ENCODE assay signal across 16 cellular contexts in the genomic region with DNA sequence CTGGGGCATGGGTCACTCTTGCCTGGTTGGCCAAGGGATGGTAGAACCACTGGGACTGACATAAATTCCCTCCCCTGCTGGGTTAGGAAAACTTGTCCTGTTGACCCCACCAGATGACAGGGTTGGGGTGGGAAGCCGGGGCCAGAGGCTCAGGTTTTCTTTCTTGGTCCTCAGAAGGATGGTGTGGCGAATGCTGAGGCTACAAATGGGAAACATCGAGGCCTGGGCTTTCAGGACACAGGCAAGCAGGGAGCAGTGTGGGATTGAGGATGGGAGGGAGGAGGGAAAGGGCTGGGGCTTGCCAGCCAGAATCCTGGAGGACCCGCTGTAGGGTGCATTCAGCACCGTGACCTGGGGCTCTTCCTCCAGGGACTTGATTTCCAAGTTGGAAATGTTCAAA. TPM values are rescaled to one million over a fixed set of nuclear protein-coding genes. Genes with fewer than 3 reads are reported as not detected.
DNase-seq lines count a peak whose midpoint lies in the region; ATAC-seq and TF ChIP-seq lines count a peak whose summit lies in the region.
"Had no signal": no experiment of that assay in that cellular context is flagged by ENCODE, and none has a peak within 500 bp of the region (broad histone marks: within the 10 kb centered on the region; RNA-seq: fewer than 3 reads in every experiment).

No MANE protein-coding gene starts in this region.

- intact Hi-C loops in posterior vena cava (cut with DNase I): no loop called here
- intact Hi-C loops in upper lobe of right lung (cut with DNase I): no loop called here
- intact Hi-C loops in CD8-positive, alpha-beta T cell (cut with DNase I, micrococcal nuclease): no loop called here

- H3K27me3 ChIP-seq in RWPE2 (ENCODE audit: insufficient read depth, poor library complexity, severe bottlenecking) (no peaks in the 10 kb centered on the region), mesenchymal stem cell (ENCODE audit: control insufficient read depth in 1 of 2, insufficient read depth in 1 of 2, low read length in 2 of 2) (peaks cover 0 to 4% of the 10 kb centered on the region in 2 experiments), upper lobe of right lung (no peaks in the 10 kb centered on the region)
- H3K27me3 ChIP-seq in CD8-positive, alpha-beta T cell (ENCODE audit: insufficient read depth, low read length): no peaks in the 10 kb centered on the region

- no peaks in the 10 kb centered on the region for H3K9me3 ChIP-seq in RWPE2 (ENCODE audit: severe bottlenecking)
- no peaks in the 10 kb centered on the region for H3K9me3 ChIP-seq in mesenchymal stem cell (ENCODE audit: control insufficient read depth, low read length)
- H3K9me3 ChIP-seq in upper lobe of right lung: no peaks in the 10 kb centered on the region
- no peaks in the 10 kb centered on the region for H3K9me3 ChIP-seq in CD8-positive, alpha-beta T cell (ENCODE audit: low read length)
- H3K9me3 ChIP-seq: BE2C had no signal

- no peak overlapping the region for H3K23ac ChIP-seq in mesenchymal stem cell (ENCODE audit: low read length in 2 of 2)

- H2BK15ac ChIP-seq in mesenchymal stem cell (ENCODE audit: low read depth, poor library complexity, severe bottlenecking): peak overlapping the region; percentile 52

- no peaks in the 10 kb centered on the region for H3K36me3 Mint-ChIP-seq in activated naive CD4-positive, alpha-beta T cell treated with anti-CD3 and anti-CD28 coated beads, Interleukin-2, amount 10 ng/mL, durations not matched to agents 7 days and 5 days
- H3K36me3 Mint-ChIP-seq in CD8-positive, alpha-beta T cell: no peaks in the 10 kb centered on the region
- no peaks in the 10 kb centered on the region for H3K36me3 Mint-ChIP-seq in activated T-cell treated with anti-CD3 and anti-CD28 coated beads, Interleukin-2, amount 50 U/mL, for 72 hours (ENCODE audit: insufficient read depth in 2 of 2)
- H3K36me3 Mint-ChIP-seq: CD14-positive monocyte; CD4-positive, alpha-beta memory T cell had no signal

- no peak overlapping the region for H3K4me3 ChIP-seq in RWPE2 (ENCODE audit: severe bottlenecking)
- H3K4me3 ChIP-seq in mesenchymal stem cell (ENCODE audit: insufficient read depth in 1 of 2, low read depth in 1 of 2, low read length in 2 of 2): no peak overlapping the region
- no peak overlapping the region for H3K4me3 ChIP-seq in upper lobe of right lung
- no peak overlapping the region for H3K4me3 ChIP-seq in CD8-positive, alpha-beta T cell (ENCODE audit: low read depth, low read length)
- H3K4me3 ChIP-seq: GM12878 had no signal

- no peaks in the 10 kb centered on the region for H3K9me3 Mint-ChIP-seq in activated naive CD4-positive, alpha-beta T cell treated with anti-CD3 and anti-CD28 coated beads, Interleukin-2, amount 10 ng/mL, durations not matched to agents 7 days and 5 days
- H3K9me3 Mint-ChIP-seq in CD8-positive, alpha-beta T cell: no peaks in the 10 kb centered on the region
- no peaks in the 10 kb centered on the region for H3K9me3 Mint-ChIP-seq in activated T-cell treated with anti-CD3 and anti-CD28 coated beads, Interleukin-2, amount 50 U/mL, for 72 hours
- H3K9me3 Mint-ChIP-seq: CD4-positive, alpha-beta memory T cell; H9 had no signal

- POLR2A ChIA-PET in CD8-positive, alpha-beta T cell (lab: Charles Lee): interaction anchor here (1.0 kb wide), 1 partner anchor 512 kb away, joined by 3 read pairs; no protein-coding TSS in a partner anchor

- H3K27me3 Mint-ChIP-seq in activated naive CD4-positive, alpha-beta T cell treated with anti-CD3 and anti-CD28 coated beads, Interleukin-2, amount 10 ng/mL, durations not matched to agents 7 days and 5 days: peaks cover 42% of the 10 kb centered on the region
- H3K27me3 Mint-ChIP-seq in CD8-positive, alpha-beta T cell (ENCODE audit: low read depth): peaks cover 9% of the 10 kb centered on the region
- H3K27me3 Mint-ChIP-seq in activated T-cell treated with anti-CD3 and anti-CD28 coated beads, Interleukin-2, amount 50 U/mL, for 72 hours (ENCODE audit: low read depth): peaks cover 21% of the 10 kb centered on the region

- no peak overlapping the region for H3K4me2 ChIP-seq in mesenchymal stem cell (ENCODE audit: low read length, poor library complexity, severe bottlenecking)

- WGBS in mesenchymal stem cell: 97% methylated on average over 5 of the region's 5 CpGs

- H4K91ac ChIP-seq in mesenchymal stem cell (ENCODE audit: low read length): no peak overlapping the region

- no peak overlapping the region for H4K8ac ChIP-seq in mesenchymal stem cell (ENCODE audit: low read length)

- H3K4ac ChIP-seq in mesenchymal stem cell (ENCODE audit: low read depth in 1 of 2, low read length in 2 of 2): no peak overlapping the region

- H3K27ac ChIP-seq in RWPE2 (ENCODE audit: poor library complexity, severe bottlenecking): no peak overlapping the region
- H3K27ac ChIP-seq in mesenchymal stem cell (ENCODE audit: low read length, poor library complexity, severe bottlenecking): no peak overlapping the region
- no peak overlapping the region for H3K27ac ChIP-seq in upper lobe of right lung
- no peak overlapping the region for H3K27ac ChIP-seq in CD8-positive, alpha-beta T cell (ENCODE audit: low read depth, low read length)

- H2AFZ ChIP-seq in mesenchymal stem cell (ENCODE audit: low read depth, low read length): no peak overlapping the region

- CTCF ChIA-PET in activated naive CD4-positive, alpha-beta T cell treated with anti-CD3 and anti-CD28 coated beads, Interleukin-2, amount 10 ng/mL, durations not matched to agents 7 days and 5 days (lab: Charles Lee): interaction anchor here (0.8 to 1.4 kb wide), 3 partner anchors 13 to 62 kb away, joined by 3 to 5 read pairs (median 3); a partner anchor contains a TSS
- CTCF ChIA-PET in CD8-positive, alpha-beta T cell (lab: Charles Lee): no interaction called here

- no peak overlapping the region for H2BK12ac ChIP-seq in mesenchymal stem cell (ENCODE audit: low read length in 2 of 2)

- ATAC-seq in RWPE2 (ENCODE audit: low read depth) (no peak), upper lobe of right lung (no peak)
- no peak for ATAC-seq in CD8-positive, alpha-beta T cell
- no peak for ATAC-seq in activated T-cell treated with anti-CD3 and anti-CD28 coated beads, Interleukin-2, amount 50 U/mL, for 72 hours (replicated peaks in 1 of 2)

- H2AK5ac ChIP-seq in mesenchymal stem cell (ENCODE audit: low read length, severe bottlenecking): no peak overlapping the region

- DNase-seq in RWPE2 (ENCODE audit: low spot score) (peak; percentile 13), mesenchymal stem cell (no peak), posterior vena cava (ENCODE audit: low spot score) (peak; percentile 26), upper lobe of right lung (peak; percentile 46), Kasumi-1 (lab: John Stamatoyannopoulos, UW) (no peak)
- no peak for DNase-seq in activated naive CD4-positive, alpha-beta T cell treated with anti-CD3 and anti-CD28 coated beads, Interleukin-2, amount 10 ng/mL, durations not matched to agents 7 days and 5 days
- no peak for DNase-seq in CD8-positive, alpha-beta T cell
- DNase-seq in activated T-cell treated with anti-CD3 and anti-CD28 coated beads, Interleukin-2, amount 50 U/mL, for 72 hours: no peak
- DNase-seq: ACHN; BE2C; Calu3; CD4-positive, alpha-beta memory T cell; DMS79 treated with DMSO at 0.1 percent for 48 hours had no signal

- no peak overlapping the region for H3K9ac ChIP-seq in mesenchymal stem cell (ENCODE audit: low read length)

- no peaks in the 10 kb centered on the region for H3K36me3 ChIP-seq in RWPE2 (ENCODE audit: low read depth)
- H3K36me3 ChIP-seq in mesenchymal stem cell (ENCODE audit: control insufficient read depth in 1 of 2, insufficient read depth in 2 of 2, low read depth in 1 of 2, low read length in 2 of 2): peaks cover 0 to 25% of the 10 kb centered on the region in 2 experiments
- H3K36me3 ChIP-seq in upper lobe of right lung: no peaks in the 10 kb centered on the region
- no peaks in the 10 kb centered on the region for H3K36me3 ChIP-seq in CD8-positive, alpha-beta T cell (ENCODE audit: insufficient read depth, low read length)
- H3K36me3 ChIP-seq: BE2C had no signal

- no peaks in the 10 kb centered on the region for H3K4me1 Mint-ChIP-seq in activated naive CD4-positive, alpha-beta T cell treated with anti-CD3 and anti-CD28 coated beads, Interleukin-2, amount 10 ng/mL, durations not matched to agents 7 days and 5 days
- H3K4me1 Mint-ChIP-seq in CD8-positive, alpha-beta T cell (ENCODE audit: low read depth): no peaks in the 10 kb centered on the region
- H3K4me1 Mint-ChIP-seq in activated T-cell treated with anti-CD3 and anti-CD28 coated beads, Interleukin-2, amount 50 U/mL, for 72 hours (ENCODE audit: low read depth): no peaks in the 10 kb centered on the region
- H3K4me1 Mint-ChIP-seq: CD4-positive, alpha-beta memory T cell had no signal

- H2BK5ac ChIP-seq in mesenchymal stem cell (ENCODE audit: low read depth, low read length, poor library complexity, severe bottlenecking): no peak overlapping the region

- TF ChIP-seq CTCF in RWPE2 (IDR thresholded peaks at IDR 0.05; ENCODE audit: poor library complexity, severe bottlenecking): no peak
- no peak for TF ChIP-seq CTCF in upper lobe of right lung (IDR thresholded peaks at IDR 0.05)
- no peak for TF ChIP-seq CTCF in CD8-positive, alpha-beta T cell (IDR thresholded peaks at IDR 0.05)

- no peaks in the 10 kb centered on the region for H3K79me1 ChIP-seq in mesenchymal stem cell (replicated peaks; ENCODE audit: low read length, poor library complexity, severe bottlenecking)

- no peak overlapping the region for H3K14ac ChIP-seq in mesenchymal stem cell (ENCODE audit: low read length in 2 of 2)

- no peak overlapping the region for H3K27ac Mint-ChIP-seq in activated naive CD4-positive, alpha-beta T cell treated with anti-CD3 and anti-CD28 coated beads, Interleukin-2, amount 10 ng/mL, durations not matched to agents 7 days and 5 days
- H3K27ac Mint-ChIP-seq in CD8-positive, alpha-beta T cell: no peak overlapping the region
- H3K27ac Mint-ChIP-seq in activated T-cell treated with anti-CD3 and anti-CD28 coated beads, Interleukin-2, amount 50 U/mL, for 72 hours: no peak overlapping the region
- H3K27ac Mint-ChIP-seq: CD14-positive monocyte; CD4-positive, alpha-beta memory T cell; H9 had no signal

- H2BK120ac ChIP-seq in mesenchymal stem cell (ENCODE audit: low read depth, low read length): no peak overlapping the region

- no peak overlapping the region for H3K18ac ChIP-seq in mesenchymal stem cell (ENCODE audit: low read depth in 1 of 2, low read length in 2 of 2)

- no peak overlapping the region for H3K4me3 Mint-ChIP-seq in activated naive CD4-positive, alpha-beta T cell treated with anti-CD3 and anti-CD28 coated beads, Interleukin-2, amount 10 ng/mL, durations not matched to agents 7 days and 5 days
- no peak overlapping the region for H3K4me3 Mint-ChIP-seq in CD8-positive, alpha-beta T cell
- H3K4me3 Mint-ChIP-seq in activated T-cell treated with anti-CD3 and anti-CD28 coated beads, Interleukin-2, amount 50 U/mL, for 72 hours: no peak overlapping the region
- H3K4me3 Mint-ChIP-seq: CD14-positive monocyte; CD4-positive, alpha-beta memory T cell; H9 had no signal

- H3K4me1 ChIP-seq in RWPE2 (ENCODE audit: insufficient read depth, poor library complexity, severe bottlenecking) (peaks cover 2% of the 10 kb centered on the region), mesenchymal stem cell (ENCODE audit: control insufficient read depth, insufficient read depth, low read depth, low read length) (peaks cover 8% of the 10 kb centered on the region), upper lobe of right lung (no peaks in the 10 kb centered on the region)
- H3K4me1 ChIP-seq in CD8-positive, alpha-beta T cell (ENCODE audit: insufficient read depth, low read length): no peaks in the 10 kb centered on the region
- H3K4me1 ChIP-seq: BE2C had no signal

RNA-seq across cellular contexts. Expression of a gene that starts 14.5 kb away (rescaled TPM):
- polyA plus RNA-seq in mesenchymal stem cell (2013, experiment 1 of 2): 6.6 TPM
- polyA plus RNA-seq in mesenchymal stem cell (2013, experiment 2 of 2): 6.5 TPM
- total RNA-seq in posterior vena cava (1 to 10 TPM; 3.2 to 5.4 TPM), upper lobe of right lung (16.2 TPM)
- 10 to 100 TPM; 11.3 to 13.7 TPM for total RNA-seq in CD8-positive, alpha-beta T cell
- 10 to 100 TPM; 30.4 to 46.9 TPM for total RNA-seq in activated T-cell treated with anti-CD3 and anti-CD28 coated beads, Interleukin-2, amount 50 U/mL, for 72 hours

RNA-seq across cellular contexts. Expression of a gene that starts 16.1 kb away (rescaled TPM):
- 1.5 TPM for polyA plus RNA-seq in mesenchymal stem cell (2013, experiment 1 of 2)
- 1.5 TPM for polyA plus RNA-seq in mesenchymal stem cell (2013, experiment 2 of 2)
- total RNA-seq in posterior vena cava (1 to 10 TPM in 1 of 2 donors, under 1 TPM in 1; 0.57 to 1.1 TPM), upper lobe of right lung (2.4 TPM)
- total RNA-seq in CD8-positive, alpha-beta T cell: 1 to 10 TPM; 2.0 to 2.1 TPM
- total RNA-seq in activated T-cell treated with anti-CD3 and anti-CD28 coated beads, Interleukin-2, amount 50 U/mL, for 72 hours: 1 to 10 TPM; 7.6 to 7.9 TPM
- polyA plus RNA-seq: CD14-positive monocyte had no signal

RNA-seq across cellular contexts. Expression of a gene that starts 17.6 kb away (rescaled TPM):
- 51.6 TPM for polyA plus RNA-seq in mesenchymal stem cell (2013, experiment 1 of 2)
- polyA plus RNA-seq in mesenchymal stem cell (2013, experiment 2 of 2): 50.1 TPM
- total RNA-seq in posterior vena cava: 10 to 100 TPM; 23.8 to 32.9 TPM
- total RNA-seq in upper lobe of right lung: 94.9 TPM
- 10 to 100 TPM; 15.2 to 18.7 TPM for total RNA-seq in CD8-positive, alpha-beta T cell
- 100 to 1,000 TPM; 106 to 114 TPM for total RNA-seq in activated T-cell treated with anti-CD3 and anti-CD28 coated beads, Interleukin-2, amount 50 U/mL, for 72 hours

RNA-seq across cellular contexts. Expression of a gene that starts 37.9 kb away (rescaled TPM):
- 43.4 TPM for polyA plus RNA-seq in mesenchymal stem cell (2013, experiment 1 of 2)
- polyA plus RNA-seq in mesenchymal stem cell (2013, experiment 2 of 2): 44.0 TPM
- total RNA-seq in posterior vena cava (10 to 100 TPM; 25.1 to 33.1 TPM), upper lobe of right lung (39.3 TPM)
- 10 to 100 TPM; 37.1 to 44.7 TPM for total RNA-seq in CD8-positive, alpha-beta T cell
- total RNA-seq in activated T-cell treated with anti-CD3 and anti-CD28 coated beads, Interleukin-2, amount 50 U/mL, for 72 hours: 10 to 100 TPM; 29.8 to 31.0 TPM

Comparison
In these comparisons a context has a peak if more than half of its experiments do, and no peak if none do; other contexts are left out.
1. DNase-seq: peak in RWPE2 (single experiment), posterior vena cava (single experiment) and upper lobe of right lung (single experiment); none in mesenchymal stem cell (single experiment), activated naive CD4-positive, alpha-beta T cell treated with anti-CD3 and anti-CD28 coated beads, Interleukin-2, amount 10 ng/mL, durations not matched to agents 7 days and 5 days (single experiment), Kasumi-1 (0 of 2), CD8-positive, alpha-beta T cell (0 of 7) and activated T-cell treated with anti-CD3 and anti-CD28 coated beads, Interleukin-2, amount 50 U/mL, for 72 hours (0 of 2).